Comparison of ENCODE assay signal across 12 cellular contexts in genomic region chr3:130820976-130821375, GRCh38.
DNase-seq lines count a peak whose midpoint lies in the region; ATAC-seq and TF ChIP-seq lines count a peak whose summit lies in the region.
"Had no signal": no experiment of that assay in that cellular context is flagged by ENCODE, and none has a peak within 500 bp of the region (broad histone marks: within the 10 kb centered on the region; RNA-seq: fewer than 3 reads in every experiment).

No MANE protein-coding gene starts in this region.

- H3K36me3 Mint-ChIP-seq in CD14-positive monocyte, result no peaks in the 10 kb centered on the region

- no peak overlapping the region for H3K27ac ChIP-seq in right lobe of liver
- H3K27ac ChIP-seq in sigmoid colon, result no peak overlapping the region

- H3K36me3 ChIP-seq in right lobe of liver, result no peaks in the 10 kb centered on the region
- H3K36me3 ChIP-seq in sigmoid colon, result no peaks in the 10 kb centered on the region

- H3K9me3 ChIP-seq in right lobe of liver (no peaks in the 10 kb centered on the region), sigmoid colon (no peaks in the 10 kb centered on the region)

- H3K4me3 ChIP-seq in right lobe of liver (no peak overlapping the region), sigmoid colon (no peak overlapping the region)

- H3K4me1 Mint-ChIP-seq in CD14-positive monocyte, result peaks cover 23% of the 10 kb centered on the region

- DNase-seq in CD14-positive monocyte (ENCODE audit: low spot score) (peak; percentile 58), Kasumi-1 (lab: John Stamatoyannopoulos, UW) (peak; percentile 21 to 23), amniotic stem cell (lab: John Stamatoyannopoulos, UW) (peak; percentile 5), right lobe of liver (no peak), activated gamma-delta T cell treated with Interleukin-2 at 50 U/mL for 16 hours (no peak), sigmoid colon (no peak), NCI-H187 treated with DMSO at 0.1 percent for 48 hours (lab: John Stamatoyannopoulos, UW) (no peak), ecto neural progenitor cell (ENCODE audit: low spot score) (no peak)
- DNase-seq: activated naive CD4-positive, alpha-beta T cell; DMS79 treated with DMSO at 0.1 percent for 48 hours; hypothalamus; substantia nigra had no signal

- peaks cover 0 to 3% (median 0%) of the 10 kb centered on the region in 7 donors for H3K9me3 Mint-ChIP-seq in CD14-positive monocyte

- ATAC-seq in right lobe of liver, result peak; percentile 26 to 95 (median 61)

- H3K27me3 ChIP-seq in right lobe of liver (no peaks in the 10 kb centered on the region), sigmoid colon (no peaks in the 10 kb centered on the region)

- TF ChIP-seq CTCF in CD14-positive monocyte (IDR thresholded peaks at IDR 0.05) (no peak), right lobe of liver (IDR thresholded peaks at IDR 0.05) (no peak), sigmoid colon (IDR thresholded peaks at IDR 0.05) (no peak)

- H3K27ac Mint-ChIP-seq in CD14-positive monocyte, result peak overlapping the region in 3 of 7 donors; percentile 1 to 42 (median 25)

- no peak overlapping the region for H3K4me3 Mint-ChIP-seq in CD14-positive monocyte

- WGBS in right lobe of liver (ENCODE audit: insufficient coverage, low coverage, low lambda C conversion rate, missing lambda C conversion rate), result 31% methylated on average over 2 of the region's 2 CpGs
- 66 to 78% methylated on average over 2 of the region's 2 CpGs for WGBS in sigmoid colon, 2 donors

- peaks cover 0 to 4% (median 0%) of the 10 kb centered on the region in 3 donors for H3K27me3 Mint-ChIP-seq in CD14-positive monocyte (ENCODE audit: low read depth in 3 of 3)

- intact Hi-C loops in CD14-positive monocyte (cut with micrococcal nuclease), result loop anchor here in 1 of 2 donors (5.0 kb wide), 1 partner anchor 71 kb away; the partner anchor contains the start of gene ATP2C1
- intact Hi-C loops in right lobe of liver (cut with DNase I), result no loop called here
- intact Hi-C loops in sigmoid colon (cut with DNase I), result no loop called here

- H3K4me1 ChIP-seq in right lobe of liver (no peaks in the 10 kb centered on the region), sigmoid colon (no peaks in the 10 kb centered on the region)

- TF ChIP-seq POLR2A in right lobe of liver (IDR thresholded peaks at IDR 0.05), result no peak
- no peak for TF ChIP-seq POLR2A in sigmoid colon (IDR thresholded peaks at IDR 0.05)

- TF ChIP-seq EP300 in sigmoid colon (IDR thresholded peaks at IDR 0.05), result no peak

Comparison
In these comparisons a context has a peak if more than half of its experiments do, and no peak if none do; other contexts are left out.
1. DNase-seq: peak in CD14-positive monocyte (single experiment), Kasumi-1 (2 of 2) and amniotic stem cell (single experiment); none in right lobe of liver (0 of 3), activated gamma-delta T cell treated with Interleukin-2 at 50 U/mL for 16 hours (single experiment), sigmoid colon (single experiment), NCI-H187 treated with DMSO at 0.1 percent for 48 hours (single experiment) and ecto neural progenitor cell (single experiment).